16 cellular contexts compared by ENCODE assay signal in genomic region chr7:158054611-158055010, GRCh38.
DNase-seq lines count a peak whose midpoint lies in the region; ATAC-seq and TF ChIP-seq lines count a peak whose summit lies in the region.
"Had no signal": no experiment of that assay in that cellular context is flagged by ENCODE, and none has a peak within 500 bp of the region (broad histone marks: within the 10 kb centered on the region; RNA-seq: fewer than 3 reads in every experiment).

No MANE protein-coding gene starts in this region.

- POLR2A ChIA-PET in PC-9 (lab: Charles Lee; ENCODE audit: unreplicated experiment): no interaction called here

- intact Hi-C loops in spleen (cut with DNase I; ENCODE audit: low total_unique reads) (no loop called here), PC-9 (cut with micrococcal nuclease; ENCODE audit: unreplicated experiment) (loop anchor here (5.0 kb wide), 1 partner anchor 353 kb away; no protein-coding TSS in a partner anchor)

- TF ChIP-seq CTCF in chondrocyte (IDR thresholded peaks at IDR 0.05) (no peak), endodermal cell (conservative IDR thresholded peaks at IDR 0.05) (no peak), spleen (IDR thresholded peaks at IDR 0.05 in 8 of 11, conservative IDR thresholded peaks at IDR 0.05 in 3 of 11) (no peak), PC-9 (conservative IDR thresholded peaks at IDR 0.05) (no peak)

- no peaks in the 10 kb centered on the region for H3K79me2 ChIP-seq in PC-9 (ENCODE audit: low read depth)

- no peaks in the 10 kb centered on the region for H3F3A ChIP-seq in PC-9 (ENCODE audit: insufficient read depth, low read depth)

- no peaks in the 10 kb centered on the region for H3K9me2 ChIP-seq in PC-9 (ENCODE audit: insufficient read depth)

- CTCF ChIA-PET in PC-9 (lab: Charles Lee): no interaction called here

- no TSS peak for BruUV-seq in PC-9 (replicated peaks; lab: Mats Ljungman, UMichigan)

- H4K20me1 ChIP-seq in PC-9 (ENCODE audit: insufficient read depth): no peaks in the 10 kb centered on the region

- H3K4me1 ChIP-seq in endodermal cell (ENCODE audit: control insufficient read depth, insufficient read depth, low read length): no peaks in the 10 kb centered on the region
- H3K4me1 ChIP-seq in spleen: no peaks in the 10 kb centered on the region
- H3K4me1 ChIP-seq in PC-9 (replicated peaks; ENCODE audit: insufficient read depth): no peaks in the 10 kb centered on the region
- H3K4me1 ChIP-seq: HAP-1 had no signal

- H3K9me3 ChIP-seq in endodermal cell (ENCODE audit: control insufficient read depth, low read length): peaks cover 70% of the 10 kb centered on the region
- peaks cover 0 to 14% (median 0%) of the 10 kb centered on the region in 8 donors for H3K9me3 ChIP-seq in spleen
- no peaks in the 10 kb centered on the region for H3K9me3 ChIP-seq in PC-9 (ENCODE audit: insufficient read depth, low read depth)
- H3K9me3 ChIP-seq: HAP-1 had no signal

- DNase-seq in chondrocyte (ENCODE audit: low spot score) (peak; percentile 77), endodermal cell (no peak), spleen (peak; percentile 56), PC-9 (no peak), NCI-H2081 (lab: John Stamatoyannopoulos, UW) (no peak)
- DNase-seq in natural killer cell treated with Interleukin-12 subunit alpha and Interleukin-12 subunit beta and Interleukin-15 and Interleukin-18, amount 100 ng/mL, for 72 hours (ENCODE audit: low spot score): peak; percentile 42
- no peak for DNase-seq in NK-92 treated with Interleukin-12 subunit alpha and Interleukin-12 subunit beta, amount 100 ng/mL, for 24 hours (lab: John Stamatoyannopoulos, UW)
- DNase-seq: C1 segment of cervical spinal cord; Calu3; CD4-positive, alpha-beta T cell; DMS 273 treated with DMSO at 0.1 percent for 48 hours; DMS79; GOT3 had no signal

- H3K9me3 Mint-ChIP-seq in chondrocyte (ENCODE audit: low read depth): peaks cover 16% of the 10 kb centered on the region
- peaks cover 21% of the 10 kb centered on the region for H3K9me3 Mint-ChIP-seq in endodermal cell
- no peaks in the 10 kb centered on the region for H3K9me3 Mint-ChIP-seq in natural killer cell treated with Interleukin-12 subunit alpha and Interleukin-12 subunit beta and Interleukin-15 and Interleukin-18, amount 100 ng/mL, for 72 hours
- H3K9me3 Mint-ChIP-seq: CD4-positive, alpha-beta T cell had no signal

- H3K9ac ChIP-seq in endodermal cell (ENCODE audit: extremely low read depth, low read length, poor library complexity, severe bottlenecking): no peak overlapping the region

- H3K27ac Mint-ChIP-seq in chondrocyte (ENCODE audit: unreplicated experiment) (no peak overlapping the region), endodermal cell (no peak overlapping the region)
- H3K27ac Mint-ChIP-seq in natural killer cell treated with Interleukin-12 subunit alpha and Interleukin-12 subunit beta and Interleukin-15 and Interleukin-18, amount 100 ng/mL, for 72 hours: no peak overlapping the region
- H3K27ac Mint-ChIP-seq: B cell; CD4-positive, alpha-beta T cell had no signal

- H3K4me3 Mint-ChIP-seq in chondrocyte (ENCODE audit: unreplicated experiment) (no peak overlapping the region), endodermal cell (no peak overlapping the region)
- H3K4me3 Mint-ChIP-seq in natural killer cell treated with Interleukin-12 subunit alpha and Interleukin-12 subunit beta and Interleukin-15 and Interleukin-18, amount 100 ng/mL, for 72 hours: no peak overlapping the region
- H3K4me3 Mint-ChIP-seq: B cell; CD4-positive, alpha-beta T cell had no signal

- H3K27me3 Mint-ChIP-seq in chondrocyte (ENCODE audit: low read depth) (no peaks in the 10 kb centered on the region), endodermal cell (ENCODE audit: insufficient read depth) (no peaks in the 10 kb centered on the region)
- no peaks in the 10 kb centered on the region for H3K27me3 Mint-ChIP-seq in natural killer cell treated with Interleukin-12 subunit alpha and Interleukin-12 subunit beta and Interleukin-15 and Interleukin-18, amount 100 ng/mL, for 72 hours
- H3K27me3 Mint-ChIP-seq: B cell had no signal

- H3K4me3 ChIP-seq in endodermal cell (ENCODE audit: low read length) (peak overlapping the region; percentile 67), spleen (no peak overlapping the region), PC-9 (no peak overlapping the region)
- H3K4me3 ChIP-seq: GM12878, HAP-1 had no signal

- no peak overlapping the region for H3K27ac ChIP-seq in endodermal cell (ENCODE audit: low read depth, low read length)
- H3K27ac ChIP-seq in spleen: no peak overlapping the region
- no peak overlapping the region for H3K27ac ChIP-seq in PC-9

- no peak overlapping the region for H3K4me2 ChIP-seq in PC-9

- no peaks in the 10 kb centered on the region for H3K27me3 ChIP-seq in endodermal cell (ENCODE audit: control insufficient read depth, insufficient read depth, low read length, poor library complexity, severe bottlenecking)
- peaks cover 0 to 24% (median 0%) of the 10 kb centered on the region in 7 donors for H3K27me3 ChIP-seq in spleen (replicated peaks in 1 of 7)
- peaks cover 83% of the 10 kb centered on the region for H3K27me3 ChIP-seq in PC-9 (ENCODE audit: insufficient read depth, low read depth)

- WGBS in endodermal cell (ENCODE audit: insufficient coverage in 1 of 2, insufficient read length in 1 of 2), 2 experiments: 73 to 79% methylated on average over 3 to 11 of the region's 11 CpGs
- WGBS in spleen, 5 donors: 87 to 93% (median 88%) methylated on average over 9 to 11 of the region's 11 CpGs

- no peaks in the 10 kb centered on the region for H3K4me1 Mint-ChIP-seq in chondrocyte (ENCODE audit: low read depth)
- H3K4me1 Mint-ChIP-seq in endodermal cell: no peaks in the 10 kb centered on the region
- H3K4me1 Mint-ChIP-seq in natural killer cell treated with Interleukin-12 subunit alpha and Interleukin-12 subunit beta and Interleukin-15 and Interleukin-18, amount 100 ng/mL, for 72 hours (ENCODE audit: low read depth in 2 of 2): no peaks in the 10 kb centered on the region
- H3K4me1 Mint-ChIP-seq: B cell had no signal

- no peak for ATAC-seq in natural killer cell treated with Interleukin-12 subunit alpha and Interleukin-12 subunit beta and Interleukin-15 and Interleukin-18, amount 100 ng/mL, for 72 hours
- ATAC-seq: GM12878 had no signal

- H2AFZ ChIP-seq in PC-9: no peak overlapping the region

- no peak for TF ChIP-seq POLR2A in spleen (IDR thresholded peaks at IDR 0.05)

- H3K36me3 ChIP-seq in endodermal cell (ENCODE audit: control insufficient read depth, insufficient read depth, low read length) (no peaks in the 10 kb centered on the region), spleen (no peaks in the 10 kb centered on the region), PC-9 (ENCODE audit: low read depth) (no peaks in the 10 kb centered on the region)
- H3K36me3 ChIP-seq: HAP-1 had no signal

- no peaks in the 10 kb centered on the region for H3K36me3 Mint-ChIP-seq in chondrocyte (ENCODE audit: low read depth)
- no peaks in the 10 kb centered on the region for H3K36me3 Mint-ChIP-seq in endodermal cell (ENCODE audit: low read depth)
- no peaks in the 10 kb centered on the region for H3K36me3 Mint-ChIP-seq in natural killer cell treated with Interleukin-12 subunit alpha and Interleukin-12 subunit beta and Interleukin-15 and Interleukin-18, amount 100 ng/mL, for 72 hours

Comparison
In these comparisons a context has a peak if more than half of its experiments do, and no peak if none do; other contexts are left out.
1. DNase-seq: peak in chondrocyte (single experiment), natural killer cell treated with Interleukin-12 subunit alpha and Interleukin-12 subunit beta and Interleukin-15 and Interleukin-18, amount 100 ng/mL, for 72 hours (single experiment) and spleen (single experiment); none in endodermal cell (single experiment), PC-9 (0 of 2), NCI-H2081 (0 of 2) and NK-92 treated with Interleukin-12 subunit alpha and Interleukin-12 subunit beta, amount 100 ng/mL, for 24 hours (single experiment).